In genomic region chr11:17979770-17980371, GRCh38 we compare ENCODE assay signal across 9 cellular contexts. TPM values are rescaled to one million over a fixed set of nuclear protein-coding genes. Genes with fewer than 3 reads are reported as not detected.
DNase-seq lines count a peak whose midpoint lies in the region; ATAC-seq, FAIRE-seq and TF ChIP-seq lines count a peak whose summit lies in the region.
"Had no signal": no experiment of that assay in that cellular context is flagged by ENCODE, and none has a peak within 500 bp of the region (broad histone marks: within the 10 kb centered on the region; RNA-seq: fewer than 3 reads in every experiment).

No MANE protein-coding gene starts in this region.

- no peak for FAIRE-seq in RCC 7860 (lab: Jason Lieb, UNC)
- FAIRE-seq: TTC549 had no signal

- no peaks in the 10 kb centered on the region for H3K27me3 ChIP-seq in DOHH2 (ENCODE audit: control insufficient read depth, low read length)
- no peaks in the 10 kb centered on the region for H3K27me3 ChIP-seq in ascending aorta

- intact Hi-C loops in ascending aorta (cut with DNase I) = loop anchor here (2.0 to 10.0 kb wide), 6 partner anchors 215 to 625 kb away; partner anchors contain the start of genes KCNJ11 and NCR3LG1

- no peaks in the 10 kb centered on the region for H3K79me2 ChIP-seq in DOHH2 (ENCODE audit: control insufficient read depth, low read length)

- H3K9me2 ChIP-seq in DOHH2 (replicated peaks; ENCODE audit: control insufficient read depth, low read length) = no peaks in the 10 kb centered on the region

- H3K27ac ChIP-seq in DOHH2 (ENCODE audit: low read depth, low read length) (no peak overlapping the region), ascending aorta (no peak overlapping the region)

- no peaks in the 10 kb centered on the region for H3K27me3 Mint-ChIP-seq in immature natural killer cell (ENCODE audit: low read depth in 3 of 3)

- no peak overlapping the region for H3K4me3 Mint-ChIP-seq in immature natural killer cell

- DNase-seq in HPDE6-E6E7 (ENCODE audit: extremely low spot score) (peak; percentile 51), RCC 7860 (ENCODE audit: low spot score) (peak; percentile 6), ascending aorta (ENCODE audit: low spot score in 2 of 2) (no peak), immature natural killer cell (peak; percentile 14 to 31 (median 24))
- DNase-seq in stimulated activated CD4-positive, alpha-beta T cell treated with anti-CD3 and anti-CD28 coated beads, Interleukin-4, amount 100 ng/mL, for 4 hours = peak; percentile 2 to 4

- H3K36me3 ChIP-seq in DOHH2 (ENCODE audit: control insufficient read depth, low read length) = peaks cover 24% of the 10 kb centered on the region
- peaks cover 0 to 14% of the 10 kb centered on the region in 2 donors for H3K36me3 ChIP-seq in ascending aorta

- peak; percentile 85 for TF ChIP-seq CTCF in DOHH2 (IDR thresholded peaks at IDR 0.05; ENCODE audit: low read depth, low read length, poor library complexity, severe bottlenecking)
- peak; percentile 63 to 96 (median 95) for TF ChIP-seq CTCF in ascending aorta (IDR thresholded peaks at IDR 0.05)

- peaks cover 14 to 36% (median 29%) of the 10 kb centered on the region in 3 donors for H3K36me3 Mint-ChIP-seq in immature natural killer cell

- H3K27ac Mint-ChIP-seq in immature natural killer cell = no peak overlapping the region

- peaks cover 3% of the 10 kb centered on the region; the same call in 1 of the 2 replicates for H4K20me1 ChIP-seq in DOHH2 (ENCODE audit: control insufficient read depth, insufficient read depth, low read depth, low read length)

- H3K9me3 Mint-ChIP-seq in immature natural killer cell = no peaks in the 10 kb centered on the region

- peaks cover 6% of the 10 kb centered on the region for H3F3A ChIP-seq in DOHH2 (ENCODE audit: control insufficient read depth, insufficient read depth)

- H3K9me3 ChIP-seq in DOHH2 (ENCODE audit: control insufficient read depth, insufficient read depth, low read length) = no peaks in the 10 kb centered on the region
- H3K9me3 ChIP-seq in ascending aorta = no peaks in the 10 kb centered on the region

- H3K4me3 ChIP-seq in DOHH2 (ENCODE audit: low read length) (no peak overlapping the region), ascending aorta (no peak overlapping the region)

- H3K4me2 ChIP-seq in DOHH2 (ENCODE audit: low read length) = no peak overlapping the region

- ATAC-seq in HG03095 (IDR thresholded peaks at IDR 0.05; ENCODE audit: unreplicated experiment) (no peak), HG02610 (IDR thresholded peaks at IDR 0.05; ENCODE audit: unreplicated experiment) (no peak)

- H3K4me1 ChIP-seq in DOHH2 (ENCODE audit: control insufficient read depth, low read length) = no peaks in the 10 kb centered on the region
- peaks cover 0 to 2% of the 10 kb centered on the region in 2 donors for H3K4me1 ChIP-seq in ascending aorta

- H3K4me1 Mint-ChIP-seq in immature natural killer cell = peaks cover 0 to 7% of the 10 kb centered on the region in 2 donors

RNA-seq across cellular contexts. Expression of gene SERGEF, which starts 33.0 kb away (rescaled TPM):
- 13.6 TPM for total RNA-seq in ascending aorta
- polyA plus RNA-seq in immature natural killer cell = 100 to 1,000 TPM in 1 of 3 donors, 10 to 100 TPM in 2; 52.0 to 104 (median 68.3) TPM

Comparison
In these comparisons a context has a peak if more than half of its experiments do, and no peak if none do; other contexts are left out.
1. DNase-seq: peak in HPDE6-E6E7 (single experiment), RCC 7860 (single experiment), immature natural killer cell (3 of 3) and stimulated activated CD4-positive, alpha-beta T cell treated with anti-CD3 and anti-CD28 coated beads, Interleukin-4, amount 100 ng/mL, for 4 hours (2 of 2); none in ascending aorta (0 of 2).